Comparison of ENCODE assay signal across 27 cellular contexts in genomic region chr15:100031665-100032357, GRCh38.
"Had no signal": no experiment of that assay in that cellular context is flagged by ENCODE, and none has a peak within 500 bp of the region (broad histone marks: within the 10 kb centered on the region; RNA-seq: fewer than 3 reads in every experiment).

No MANE protein-coding gene starts in this region.

- DNase-seq: activated CD4-positive, alpha-beta memory T cell treated with anti-CD3 and anti-CD28 coated beads, Interleukin-2, amount 10 ng/mL, durations not matched to agents 7 days and 5 days; activated CD4-positive, alpha-beta T cell treated with anti-CD3 and anti-CD28 coated beads, Interleukin-2, amount 50 U/mL, for 1 hour; activated CD4-positive, CD25-positive, alpha-beta regulatory T cell; activated gamma-delta T cell treated with Interleukin-2 at 50 U/mL for 16 hours; activated naive CD4-positive, alpha-beta T cell treated with anti-CD3 and anti-CD28 coated beads, Interleukin-2, amount 50 U/mL, for 16 hours; activated naive CD8-positive, alpha-beta T cell treated with anti-CD3 and anti-CD28 coated beads, Interleukin-2, amount 10 ng/mL, durations not matched to agents 7 days and 5 days; activated T-cell treated with anti-CD3 and anti-CD28 coated beads for 4 hours; activated T-cell treated with anti-CD3 and anti-CD28 coated beads, Interleukin-2, amount 50 U/mL, for 48 hours; adrenal gland; anterior cingulate cortex; Karpas-422; MM.1S; NCI-H1105; NCI-H1436; NCI-H187; NCI-H2081; NCI-H510A treated with DMSO at 0.1 percent for 48 hours; NCI-H69; NK-92 treated with Interleukin-12 subunit alpha and Interleukin-12 subunit beta, amount 100 ng/mL, for 24 hours; OCI-M1; RPMI8226; SHP77; T-cell; T-helper 2 cell had no signal

- H3K27me3 ChIP-seq: adrenal gland had no signal

- H3K36me3 ChIP-seq: adrenal gland had no signal

- H3K27ac ChIP-seq: adrenal gland had no signal

- ATAC-seq: K562, Panc1, T-cell had no signal

- H3K4me1 ChIP-seq: adrenal gland had no signal

- H3K4me3 ChIP-seq: adrenal gland, K562 had no signal

- FAIRE-seq: K562, TTC549 had no signal

- H3K9me3 ChIP-seq: adrenal gland had no signal
